Comparison of ENCODE assay signal across 16 cellular contexts in the genomic region with DNA sequence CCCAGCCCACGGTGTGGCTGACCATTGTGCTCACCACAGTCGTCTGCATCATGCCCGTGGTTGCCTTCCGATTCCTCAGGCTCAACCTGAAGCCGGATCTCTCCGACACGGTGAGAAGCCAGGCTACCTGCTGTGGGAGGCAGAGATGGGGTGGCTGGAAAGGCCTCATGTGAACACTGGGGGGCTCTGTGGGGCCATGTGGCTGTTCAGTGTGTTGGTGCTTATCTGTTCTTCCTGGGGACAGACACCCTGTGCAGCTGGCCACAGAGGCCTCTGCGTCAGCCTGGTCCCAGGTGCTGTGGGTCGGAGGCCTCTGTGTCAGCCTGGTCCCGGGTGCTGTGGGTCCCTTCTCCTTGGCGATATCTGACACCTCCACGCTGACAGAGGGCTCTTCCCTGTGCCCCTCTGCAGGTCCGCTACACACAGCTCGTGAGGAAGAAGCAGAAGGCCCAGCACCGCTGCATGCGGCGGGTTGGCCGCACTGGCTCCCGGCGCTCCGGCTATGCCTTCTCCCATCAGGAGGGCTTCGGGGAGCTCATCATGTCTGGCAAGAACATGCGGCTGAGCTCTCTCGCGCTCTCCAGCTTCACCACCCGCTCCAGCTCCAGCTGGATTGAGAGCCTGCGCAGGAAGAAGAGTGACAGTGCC. TPM values are rescaled to one million over a fixed set of nuclear protein-coding genes. Genes with fewer than 3 reads are reported as not detected.
DNase-seq lines count a peak whose midpoint lies in the region; ATAC-seq, FAIRE-seq and TF ChIP-seq lines count a peak whose summit lies in the region.
"Had no signal": no experiment of that assay in that cellular context is flagged by ENCODE, and none has a peak within 500 bp of the region (broad histone marks: within the 10 kb centered on the region; RNA-seq: fewer than 3 reads in every experiment).

No MANE protein-coding gene starts in this region.

- no peak overlapping the region for H3K4me3 Mint-ChIP-seq in activated CD8-positive, alpha-beta T cell treated with anti-CD3 and anti-CD28 coated beads for 36 hours
- no peak overlapping the region for H3K4me3 Mint-ChIP-seq in activated CD8-positive, alpha-beta T cell treated with anti-CD3 and anti-CD28 coated beads, Interleukin-2, amount 10 ng/mL, durations not matched to agents 7 days and 5 days
- no peak overlapping the region for H3K4me3 Mint-ChIP-seq in WTC11
- peak overlapping the region in 5 of 10 donors; percentile 15 to 51 (median 44) for H3K4me3 Mint-ChIP-seq in naive thymus-derived CD8-positive, alpha-beta T cell
- H3K4me3 Mint-ChIP-seq: mesothelial cell of epicardium had no signal

- TF ChIP-seq POLR2A in breast epithelium (IDR thresholded peaks at IDR 0.05) = no peak

- no peak for ATAC-seq in activated CD8-positive, alpha-beta T cell treated with anti-CD3 and anti-CD28 coated beads for 36 hours
- ATAC-seq in activated CD8-positive, alpha-beta T cell treated with anti-CD3 and anti-CD28 coated beads, Interleukin-2, amount 10 ng/mL, durations not matched to agents 7 days and 5 days = no peak
- ATAC-seq in WTC11 = no peak
- ATAC-seq in naive thymus-derived CD8-positive, alpha-beta T cell = no peak

- FAIRE-seq in urothelium cell line (lab: Jason Lieb, UNC) = no peak

- H3K27ac Mint-ChIP-seq in activated CD8-positive, alpha-beta T cell treated with anti-CD3 and anti-CD28 coated beads for 36 hours = peak overlapping the region; percentile 11
- no peak overlapping the region for H3K27ac Mint-ChIP-seq in activated CD8-positive, alpha-beta T cell treated with anti-CD3 and anti-CD28 coated beads, Interleukin-2, amount 10 ng/mL, durations not matched to agents 7 days and 5 days
- peak overlapping the region; percentile 63; the same call in 1 of the 2 replicates for H3K27ac Mint-ChIP-seq in WTC11
- peak overlapping the region; percentile 14 to 93 (median 66) for H3K27ac Mint-ChIP-seq in naive thymus-derived CD8-positive, alpha-beta T cell
- H3K27ac Mint-ChIP-seq: mesothelial cell of epicardium had no signal

- H3K27me3 ChIP-seq in HL-60 (ENCODE audit: insufficient read depth, poor library complexity, severe bottlenecking) (no peaks in the 10 kb centered on the region), breast epithelium (no peaks in the 10 kb centered on the region)
- H3K27me3 ChIP-seq: esophagus squamous epithelium, MG63 had no signal

- intact Hi-C loops in activated CD8-positive, alpha-beta T cell treated with anti-CD3 and anti-CD28 coated beads for 36 hours (cut with micrococcal nuclease) = loop anchor here (10.0 kb wide), 1 partner anchor 126 kb away; no protein-coding TSS in a partner anchor
- intact Hi-C loops in breast epithelium (cut with DNase I; ENCODE audit: low total_unique reads) = no loop called here

- no peaks in the 10 kb centered on the region for H3K27me3 Mint-ChIP-seq in activated CD8-positive, alpha-beta T cell treated with anti-CD3 and anti-CD28 coated beads for 36 hours
- peaks cover 11% of the 10 kb centered on the region for H3K27me3 Mint-ChIP-seq in activated CD8-positive, alpha-beta T cell treated with anti-CD3 and anti-CD28 coated beads, Interleukin-2, amount 10 ng/mL, durations not matched to agents 7 days and 5 days (ENCODE audit: low read depth)
- peaks cover 12% of the 10 kb centered on the region for H3K27me3 Mint-ChIP-seq in WTC11 (ENCODE audit: low read depth)
- H3K27me3 Mint-ChIP-seq in naive thymus-derived CD8-positive, alpha-beta T cell = peaks cover 0 to 6% (median 0%) of the 10 kb centered on the region in 5 donors

- H3K4me1 ChIP-seq in breast epithelium = no peaks in the 10 kb centered on the region

- DNase-seq in activated CD8-positive, alpha-beta T cell treated with anti-CD3 and anti-CD28 coated beads for 36 hours = no peak
- DNase-seq in activated CD8-positive, alpha-beta T cell treated with anti-CD3 and anti-CD28 coated beads, Interleukin-2, amount 10 ng/mL, durations not matched to agents 7 days and 5 days = no peak
- DNase-seq in HL-60 (ENCODE audit: low read depth in 1 of 2, low spot score in 1 of 2) (peak in 1 of 2 experiments; percentile 31), WTC11 (ENCODE audit: low spot score) (no peak), urothelium cell line (ENCODE audit: low spot score) (no peak), breast epithelium (ENCODE audit: low spot score in 2 of 2) (no peak), putamen (ENCODE audit: low spot score) (no peak)
- no peak for DNase-seq in naive thymus-derived CD8-positive, alpha-beta T cell
- DNase-seq: activated effector memory CD4-positive, alpha-beta T cell treated with Interleukin-2 at 50 U/mL for 16 hours; caudate nucleus; esophagus squamous epithelium; GDM1; MG63; NCI-H524 treated with DMSO at 0.1 percent for 48 hours had no signal

- no peaks in the 10 kb centered on the region for H3K36me3 ChIP-seq in breast epithelium

- H3K36me3 Mint-ChIP-seq in activated CD8-positive, alpha-beta T cell treated with anti-CD3 and anti-CD28 coated beads for 36 hours (ENCODE audit: low read depth) = peaks cover 50% of the 10 kb centered on the region
- peaks cover 56% of the 10 kb centered on the region for H3K36me3 Mint-ChIP-seq in activated CD8-positive, alpha-beta T cell treated with anti-CD3 and anti-CD28 coated beads, Interleukin-2, amount 10 ng/mL, durations not matched to agents 7 days and 5 days (ENCODE audit: low read depth)
- H3K36me3 Mint-ChIP-seq in WTC11 = peaks cover 49% of the 10 kb centered on the region
- H3K36me3 Mint-ChIP-seq in naive thymus-derived CD8-positive, alpha-beta T cell = peaks cover 10 to 68% (median 24%) of the 10 kb centered on the region in 3 donors

- CTCF ChIA-PET in activated CD8-positive, alpha-beta T cell treated with anti-CD3 and anti-CD28 coated beads for 36 hours (lab: Charles Lee) = interaction anchor here (0.9 to 6.2 kb wide), 4 partner anchors 13 to 56 kb away, joined by 3 to 46 read pairs (median 3); no protein-coding TSS in a partner anchor
- CTCF ChIA-PET in activated CD8-positive, alpha-beta T cell treated with anti-CD3 and anti-CD28 coated beads, Interleukin-2, amount 10 ng/mL, durations not matched to agents 7 days and 5 days (lab: Charles Lee) = interaction anchor here (0.9 to 13.1 kb wide), 4 partner anchors 13 to 150 kb away, joined by 4 to 158 read pairs (median 46); partner anchors contain the start of gene ATP8B2
- CTCF ChIA-PET in WTC11 (lab: Charles Lee) = interaction anchor here (1.4 to 3.6 kb wide), 3 partner anchors 13 to 198 kb away, joined by 4 to 29 read pairs (median 5); no protein-coding TSS in a partner anchor

- H3K9me3 ChIP-seq in breast epithelium = no peaks in the 10 kb centered on the region
- H3K9me3 ChIP-seq: esophagus squamous epithelium, MG63, SK-N-SH had no signal

- no peaks in the 10 kb centered on the region for H3K9me3 Mint-ChIP-seq in activated CD8-positive, alpha-beta T cell treated with anti-CD3 and anti-CD28 coated beads for 36 hours
- H3K9me3 Mint-ChIP-seq in activated CD8-positive, alpha-beta T cell treated with anti-CD3 and anti-CD28 coated beads, Interleukin-2, amount 10 ng/mL, durations not matched to agents 7 days and 5 days (ENCODE audit: insufficient read depth) = no peaks in the 10 kb centered on the region
- no peaks in the 10 kb centered on the region for H3K9me3 Mint-ChIP-seq in WTC11
- H3K9me3 Mint-ChIP-seq in naive thymus-derived CD8-positive, alpha-beta T cell = no peaks in the 10 kb centered on the region
- H3K9me3 Mint-ChIP-seq: mesothelial cell of epicardium had no signal

- POLR2A ChIA-PET in activated CD8-positive, alpha-beta T cell treated with anti-CD3 and anti-CD28 coated beads for 36 hours (lab: Charles Lee) = interaction anchor here (0.6 kb wide), 1 partner anchor 12 kb away, joined by 3 read pairs; no protein-coding TSS in a partner anchor
- POLR2A ChIA-PET in activated CD8-positive, alpha-beta T cell treated with anti-CD3 and anti-CD28 coated beads, Interleukin-2, amount 10 ng/mL, durations not matched to agents 7 days and 5 days (lab: Charles Lee) = no interaction called here
- POLR2A ChIA-PET in WTC11 (lab: Charles Lee) = no interaction called here
- POLR2A ChIA-PET in naive thymus-derived CD8-positive, alpha-beta T cell (lab: Charles Lee) = interaction anchor here (1.5 to 16.2 kb wide), 2 partner anchors 17 to 91 kb away, joined by 4 to 358 read pairs; partner anchors contain the start of gene ATP8B2

- H3K4me1 Mint-ChIP-seq in activated CD8-positive, alpha-beta T cell treated with anti-CD3 and anti-CD28 coated beads for 36 hours (ENCODE audit: low read depth) = peaks cover 62% of the 10 kb centered on the region
- H3K4me1 Mint-ChIP-seq in activated CD8-positive, alpha-beta T cell treated with anti-CD3 and anti-CD28 coated beads, Interleukin-2, amount 10 ng/mL, durations not matched to agents 7 days and 5 days (ENCODE audit: low read depth) = peaks cover 44% of the 10 kb centered on the region
- H3K4me1 Mint-ChIP-seq in WTC11 = peaks cover 6% of the 10 kb centered on the region
- peaks cover 41 to 86% (median 73%) of the 10 kb centered on the region in 4 donors for H3K4me1 Mint-ChIP-seq in naive thymus-derived CD8-positive, alpha-beta T cell

- TF ChIP-seq CTCF in activated CD8-positive, alpha-beta T cell treated with anti-CD3 and anti-CD28 coated beads for 36 hours (IDR thresholded peaks at IDR 0.05) = no peak
- TF ChIP-seq CTCF in HL-60 (IDR thresholded peaks at IDR 0.05; ENCODE audit: insufficient read depth, low read length) (peak; percentile 4), WTC11 (IDR thresholded peaks at IDR 0.05) (no peak), breast epithelium (IDR thresholded peaks at IDR 0.05) (no peak)

- H3K4me3 ChIP-seq in HL-60 (replicated peaks; ENCODE audit: insufficient read depth, low read length) (no peak overlapping the region), breast epithelium (no peak overlapping the region)
- H3K4me3 ChIP-seq: esophagus squamous epithelium, MG63 had no signal

- H3K27ac ChIP-seq in HL-60 (replicated peaks) = no peak overlapping the region
- no peak overlapping the region for H3K27ac ChIP-seq in breast epithelium

RNA-seq across cellular contexts. Expression of gene ATP8B2, which starts 23.2 kb away (rescaled TPM):
- total RNA-seq in activated CD8-positive, alpha-beta T cell treated with anti-CD3 and anti-CD28 coated beads for 36 hours = 10 to 100 TPM; 52.2 to 54.7 TPM
- total RNA-seq in activated CD8-positive, alpha-beta T cell treated with anti-CD3 and anti-CD28 coated beads, Interleukin-2, amount 10 ng/mL, durations not matched to agents 7 days and 5 days = 10 to 100 TPM; 65.3 to 71.6 TPM
- total RNA-seq in WTC11 (2021) (38.8 to 50.0 TPM (median 40.8 TPM) in 3 replicates), breast epithelium (10 to 100 TPM; 34.5 to 64.8 (median 61.3) TPM)
- 100 to 1,000 TPM; 111 to 114 TPM for total RNA-seq in naive thymus-derived CD8-positive, alpha-beta T cell
- 10 to 100 TPM; 48.5 to 65.1 (median 55.6) TPM for polyA plus RNA-seq in naive thymus-derived CD8-positive, alpha-beta T cell

RNA-seq across cellular contexts. Expression of gene AQP10, which starts 27.7 kb away (rescaled TPM):
- total RNA-seq in activated CD8-positive, alpha-beta T cell treated with anti-CD3 and anti-CD28 coated beads for 36 hours = under 1 TPM in 1 of 2 experiments, not detected in 1; 0.14 TPM
- total RNA-seq in activated CD8-positive, alpha-beta T cell treated with anti-CD3 and anti-CD28 coated beads, Interleukin-2, amount 10 ng/mL, durations not matched to agents 7 days and 5 days = not detected
- total RNA-seq in WTC11 (2021) (not detected in 3 replicates), breast epithelium (under 1 TPM in 1 of 3 donors, not detected in 2; 0.44 TPM)
- total RNA-seq in naive thymus-derived CD8-positive, alpha-beta T cell = not detected
- not detected for polyA plus RNA-seq in naive thymus-derived CD8-positive, alpha-beta T cell
- total RNA-seq: esophagus squamous epithelium had no signal

RNA-seq across cellular contexts. Expression of gene IL6R, which starts 56.6 kb away (rescaled TPM):
- 1 to 10 TPM; 2.2 to 2.5 TPM for total RNA-seq in activated CD8-positive, alpha-beta T cell treated with anti-CD3 and anti-CD28 coated beads for 36 hours
- under 1 TPM; 0.16 to 0.53 TPM for total RNA-seq in activated CD8-positive, alpha-beta T cell treated with anti-CD3 and anti-CD28 coated beads, Interleukin-2, amount 10 ng/mL, durations not matched to agents 7 days and 5 days
- 3.2 to 7.0 TPM (median 3.4 TPM) in 3 replicates for total RNA-seq in WTC11 (2021)
- total RNA-seq in naive thymus-derived CD8-positive, alpha-beta T cell = 10 to 100 TPM; 44.4 to 49.9 TPM
- polyA plus RNA-seq in naive thymus-derived CD8-positive, alpha-beta T cell = 10 to 100 TPM; 20.1 to 44.1 (median 28.4) TPM
- total RNA-seq in breast epithelium = 10 to 100 TPM; 23.6 to 26.8 (median 24.0) TPM

Comparison
In these comparisons a context has a peak if more than half of its experiments do, and no peak if none do; other contexts are left out.
1. POLR2A ChIA-PET loops: an anchor here in activated CD8-positive, alpha-beta T cell treated with anti-CD3 and anti-CD28 coated beads for 36 hours (0.6 kb wide) and naive thymus-derived CD8-positive, alpha-beta T cell (1.5 to 16.2 kb wide); none called in activated CD8-positive, alpha-beta T cell treated with anti-CD3 and anti-CD28 coated beads, Interleukin-2, amount 10 ng/mL, durations not matched to agents 7 days and 5 days and WTC11.